ENCODE assay signal across 32 cellular contexts in the genomic region with DNA sequence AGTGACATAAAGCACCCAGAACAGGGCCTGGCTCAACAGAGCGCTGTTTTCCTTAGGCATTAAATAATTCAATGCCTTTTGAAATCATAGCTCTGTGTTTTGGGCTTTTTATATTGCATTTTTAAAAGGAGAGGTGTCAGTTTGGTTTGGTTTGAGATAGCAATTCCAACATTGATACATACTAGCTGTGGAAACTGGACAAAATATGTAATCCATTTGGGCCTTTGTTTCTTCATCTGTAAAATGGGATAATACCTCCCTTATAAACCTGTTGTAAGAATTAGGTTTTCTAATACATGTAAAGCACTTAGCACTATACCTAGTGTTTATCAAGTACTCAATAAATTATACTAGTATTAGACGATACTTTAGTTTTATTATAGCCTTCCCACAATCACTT. TPM values are rescaled to one million over a fixed set of nuclear protein-coding genes. Genes with fewer than 3 reads are reported as not detected.
A peak's percentile ranks its signal among the peaks of the same experiment; 100 is the strongest.
DNase-seq lines count a peak whose midpoint lies in the region; ATAC-seq, FAIRE-seq and TF ChIP-seq lines count a peak whose summit lies in the region.
"Had no signal": no experiment of that assay in that cellular context is flagged by ENCODE, and none has a peak within 500 bp of the region (broad histone marks: within the 10 kb centered on the region; RNA-seq: fewer than 3 reads in every experiment).

No MANE protein-coding gene starts in this region.

- intact Hi-C loops in HepG2 (cut with micrococcal nuclease; ENCODE audit: unreplicated experiment) (no loop called here), right lobe of liver (cut with DNase I) (no loop called here), K562 (cut with micrococcal nuclease) (no loop called here), ovary (cut with DNase I) (no loop called here)

- FAIRE-seq in HepG2 (lab: Jason Lieb, UNC) = no peak
- FAIRE-seq in D721Med (lab: Jason Lieb, UNC) = peak; percentile 35
- FAIRE-seq in K562 (lab: Jason Lieb, UNC) = no peak
- FAIRE-seq: A204.1, A549 had no signal

- DNase-seq in HepG2 (ENCODE audit: low spot score) (no peak), right lobe of liver (no peak), D721Med (ENCODE audit: insufficient read length, low spot score) (no peak), K562 (ENCODE audit: extremely low read depth in 1 of 4, low spot score in 3 of 4) (no peak), ovary (no peak)
- DNase-seq: 8988T; ACHN; AML-193; BE2C; C1 segment of cervical spinal cord; Caco-2; Calu3; CD4-positive, alpha-beta memory T cell; CD4-positive, alpha-beta T cell; CD4-positive, CD25-positive, alpha-beta regulatory T cell; CD8-positive, alpha-beta memory T cell; CD8-positive, alpha-beta T cell; COR-L47; DMS 273 treated with DMSO at 0.1 percent for 48 hours; DMS153; DMS53; DMS79; DMS79 treated with DMSO at 0.1 percent for 48 hours; DND-41; EL had no signal

- H3K27ac ChIP-seq in HepG2 (ENCODE audit: extremely low read length, insufficient read depth, low read length) = no peak overlapping the region
- no peak overlapping the region for H3K27ac ChIP-seq in right lobe of liver
- H3K27ac ChIP-seq in K562 (ENCODE audit: extremely low read depth, low read depth, low read length) = no peak overlapping the region
- H3K27ac ChIP-seq in ovary = no peak overlapping the region
- H3K27ac ChIP-seq: 22Rv1; A549; BLaER1; BLaER1 treated with 17β-estradiol and CSF1 and Interleukin-3, amounts not matched to agents 10 nM and 100 nM; C4-2B had no signal

- in situ Hi-C loops in HepG2 (cut with HindIII; ENCODE audit: extremely low pct_ligation_motif_present, low pct_unique_long_range_greater_than_20kb) = no loop called here
- in situ Hi-C loops in K562 (cut with MboI) = loop anchor here (5.0 kb wide), 1 partner anchor 220 kb away; no protein-coding TSS in a partner anchor

- H3K4me1 ChIP-seq in HepG2 (ENCODE audit: insufficient read depth, low read length) (peaks cover 26% of the 10 kb centered on the region), right lobe of liver (no peaks in the 10 kb centered on the region), K562 (replicated peaks in 1 of 2; ENCODE audit: control insufficient read depth in 2 of 2, insufficient read depth in 2 of 2, low read length in 2 of 2) (peaks cover 0 to 6% of the 10 kb centered on the region in 2 experiments; a peak in 1 of 5 replicates), ovary (ENCODE audit: insufficient read depth) (no peaks in the 10 kb centered on the region)
- H3K4me1 ChIP-seq: BE2C had no signal

- H3K27me3 ChIP-seq in HepG2 (ENCODE audit: control insufficient read depth in 1 of 2, insufficient read depth in 2 of 2, low read length in 2 of 2) (no peaks in the 10 kb centered on the region), right lobe of liver (no peaks in the 10 kb centered on the region), K562 (ENCODE audit: control insufficient read depth in 2 of 2, insufficient read depth in 2 of 2, low read length in 2 of 2) (no peaks in the 10 kb centered on the region), ovary (no peaks in the 10 kb centered on the region)
- H3K27me3 ChIP-seq: BE2C; BLaER1; BLaER1 treated with 17β-estradiol and CSF1 and Interleukin-3, amounts not matched to agents 10 nM and 100 nM had no signal

- ATAC-seq in HepG2 (no peak), right lobe of liver (no peak), K562 (no peak), GM18505 (IDR thresholded peaks at IDR 0.05; ENCODE audit: unreplicated experiment) (no peak)
- ATAC-seq: A549; CD8-positive, alpha-beta T cell had no signal

- H2AFZ ChIP-seq in HepG2 (ENCODE audit: low read length) (no peak overlapping the region), K562 (ENCODE audit: low read depth, low read length) (no peak overlapping the region)

- WGBS in HepG2 (ENCODE audit: low lambda C conversion rate) = 99% methylated on average over 2 of the region's 2 CpGs
- 100% methylated on average over 2 of the region's 2 CpGs for WGBS in right lobe of liver (ENCODE audit: insufficient coverage, low coverage, low lambda C conversion rate, missing lambda C conversion rate)
- 78% methylated on average over 2 of the region's 2 CpGs for WGBS in K562 (ENCODE audit: insufficient coverage, low coverage, missing lambda C conversion rate)
- WGBS in ovary, 3 donors = 86 to 91% (median 88%) methylated on average over 2 of the region's 2 CpGs

- no peak for TF ChIP-seq EP300 in HepG2 (IDR thresholded peaks at IDR 0.05; ENCODE audit: low read depth in 2 of 2, low read length in 2 of 2)
- TF ChIP-seq EP300 in HepG2 (CRISPR knock-in tag; IDR thresholded peaks at IDR 0.05; ENCODE audit: borderline replicate concordance) = no peak
- no peak for TF ChIP-seq EP300 in K562 (IDR thresholded peaks at IDR 0.05; ENCODE audit: low read length)
- TF ChIP-seq EP300 in ovary (IDR thresholded peaks at IDR 0.05) = no peak

- CTCF ChIA-PET in HepG2 (lab: Yijun Ruan, JAX; ENCODE audit: low intra/inter-chr PET ratio, low total read pairs) = no interaction called here
- CTCF ChIA-PET in K562 (lab: Yijun Ruan, JAX; ENCODE audit: low intra/inter-chr PET ratio) = no interaction called here

- peaks cover 5% of the 10 kb centered on the region for H3K9me3 ChIP-seq in HepG2 (ENCODE audit: low read length)
- H3K9me3 ChIP-seq in right lobe of liver = no peaks in the 10 kb centered on the region
- no peaks in the 10 kb centered on the region for H3K9me3 ChIP-seq in K562 (replicated peaks; ENCODE audit: control insufficient read depth, insufficient read depth, low read depth, low read length)
- no peaks in the 10 kb centered on the region for H3K9me3 ChIP-seq in ovary
- H3K9me3 ChIP-seq: BE2C, Caco-2 had no signal

- no peaks in the 10 kb centered on the region for H3K9me1 ChIP-seq in K562 (ENCODE audit: control insufficient read depth, insufficient read depth, low read length)

- TF ChIP-seq RAD21 in HepG2 (CRISPR knock-in tag; IDR thresholded peaks at IDR 0.05) = no peak
- no peak for TF ChIP-seq RAD21 in K562 (CRISPR knock-in tag; conservative IDR thresholded peaks at IDR 0.05 in 1 of 2, IDR thresholded peaks at IDR 0.05 in 1 of 2)

- H3K4me2 ChIP-seq in HepG2 (ENCODE audit: low read depth, low read length) = no peak overlapping the region
- no peak overlapping the region for H3K4me2 ChIP-seq in K562 (ENCODE audit: insufficient read depth, low read length)
- H3K4me2 ChIP-seq: A549; BLaER1; BLaER1 treated with 17β-estradiol and CSF1 and Interleukin-3, amounts not matched to agents 10 nM and 100 nM had no signal

- no peak for TF ChIP-seq POLR2A in HepG2 (IDR thresholded peaks at IDR 0.05; ENCODE audit: insufficient read depth in 1 of 2, low read depth in 2 of 2, low read length in 2 of 2)
- TF ChIP-seq POLR2A in right lobe of liver (IDR thresholded peaks at IDR 0.05) = no peak
- TF ChIP-seq POLR2A in K562 (conservative IDR thresholded peaks at IDR 0.05) = no peak
- TF ChIP-seq POLR2A in ovary (IDR thresholded peaks at IDR 0.05) = no peak
- no peak for TF ChIP-seq POLR2A in GM18505 (IDR thresholded peaks at IDR 0.05; ENCODE audit: borderline replicate concordance, extremely low read depth, insufficient read depth, insufficient read length)

- POLR2A ChIA-PET in HepG2 (lab: Yijun Ruan, JAX) (interaction anchor here (0.9 kb wide), 1 partner anchor 246 kb away, joined by 3 read pairs; a partner anchor contains a TSS), K562 (lab: Yijun Ruan, JAX) (no interaction called here)

- no peak overlapping the region for H3K9ac ChIP-seq in HepG2 (ENCODE audit: insufficient read depth, low read depth, low read length)
- no peak overlapping the region for H3K9ac ChIP-seq in K562 (ENCODE audit: insufficient read depth in 1 of 2, low read depth in 2 of 2, low read length in 2 of 2)
- H3K9ac ChIP-seq: BLaER1; BLaER1 treated with 17β-estradiol and CSF1 and Interleukin-3, amounts not matched to agents 10 nM and 100 nM had no signal

- H4K20me1 ChIP-seq in HepG2 (ENCODE audit: insufficient read depth, low read length) = no peaks in the 10 kb centered on the region
- 0 out of 2 replicates have a peak, but pooled peaks cover 8% of the 10 kb centered on the region for H4K20me1 ChIP-seq in K562 (replicated peaks; ENCODE audit: control insufficient read depth, insufficient read depth, low read length)
- H4K20me1 ChIP-seq: BLaER1; BLaER1 treated with 17β-estradiol and CSF1 and Interleukin-3, amounts not matched to agents 10 nM and 100 nM had no signal

- H3K79me2 ChIP-seq in HepG2 (ENCODE audit: insufficient read depth, low read length) (no peaks in the 10 kb centered on the region), K562 (ENCODE audit: control insufficient read depth, insufficient read depth, low read length) (no peaks in the 10 kb centered on the region)

- no peak overlapping the region for H3K4me3 ChIP-seq in HepG2 (replicated peaks in 1 of 3; ENCODE audit: insufficient read depth in 1 of 3, low read depth in 2 of 3, low read length in 3 of 3)
- H3K4me3 ChIP-seq in right lobe of liver = no peak overlapping the region
- H3K4me3 ChIP-seq in K562 = no peak overlapping the region
- no peak overlapping the region for H3K4me3 ChIP-seq in ovary
- H3K4me3 ChIP-seq: A549; BLaER1; BLaER1 treated with 17β-estradiol and CSF1 and Interleukin-3, amounts not matched to agents 10 nM and 100 nM had no signal

- H3K36me3 ChIP-seq in HepG2 (replicated peaks in 1 of 2; ENCODE audit: control insufficient read depth in 1 of 2, insufficient read depth in 2 of 2, low read length in 2 of 2) = 0 out of 5 replicates have a peak, but pooled peaks cover 0 to under 1% of the 10 kb centered on the region in 2 experiments
- no peaks in the 10 kb centered on the region for H3K36me3 ChIP-seq in right lobe of liver
- H3K36me3 ChIP-seq in K562 (ENCODE audit: control insufficient read depth, insufficient read depth, low read length) = peaks cover 10% of the 10 kb centered on the region; the same call in 1 of the 3 replicates
- no peaks in the 10 kb centered on the region for H3K36me3 ChIP-seq in ovary
- H3K36me3 ChIP-seq: BE2C; BLaER1; BLaER1 treated with 17β-estradiol and CSF1 and Interleukin-3, amounts not matched to agents 10 nM and 100 nM had no signal

- no peak for TF ChIP-seq CTCF in HepG2 (CRISPR knock-in tag; IDR thresholded peaks at IDR 0.05)
- TF ChIP-seq CTCF in right lobe of liver (IDR thresholded peaks at IDR 0.05) = no peak
- TF ChIP-seq CTCF in D721Med (IDR thresholded peaks at IDR 0.05; ENCODE audit: insufficient read depth, missing control alignments) = no peak
- TF ChIP-seq CTCF in K562 (IDR thresholded peaks at IDR 0.05 in 2 of 3, conservative IDR thresholded peaks at IDR 0.05 in 1 of 3; ENCODE audit: insufficient read depth in 2 of 3, low read depth in 1 of 3, low read length in 3 of 3) = no peak
- no peak for TF ChIP-seq CTCF in ovary (IDR thresholded peaks at IDR 0.05)

- BruUV-seq in HepG2 (replicated peaks; lab: Mats Ljungman, UMichigan) = no TSS peak
- no TSS peak for BruUV-seq in K562 (replicated peaks; lab: Mats Ljungman, UMichigan)

RNA-seq across cellular contexts. Expression of a gene that starts 8.7 kb away (rescaled TPM):
- total RNA-seq in HepG2 (2016; rRNA removed; fragmentation: Illumina TruSeq; extraction: Trizol) (76.6 and 80.1 TPM in 2 replicates), right lobe of liver (10 to 100 TPM; 23.3 to 66.4 (median 50.0) TPM), K562 (2014; rRNA removed) (33.4 and 58.5 TPM in 2 replicates), K562 (2014; rRNA removed; fragmentation: Illumina TruSeq; extraction: Trizol) (23.9 and 28.3 TPM in 2 replicates), K562 (2015; rRNA removed; fragmentation: Illumina TruSeq; extraction: Trizol) (21.9 and 23.2 TPM in 2 replicates), K562 (2021) (61.0 and 68.3 TPM in 2 replicates), ovary (10 to 100 TPM; 19.5 to 69.2 (median 62.3) TPM)
- total RNA-seq in HepG2 (2016; cell fraction: cytosol; rRNA removed; fragmentation: Illumina TruSeq; extraction: Trizol; ENCODE audit: low read depth) = 135 and 139 TPM in 2 replicates
- total RNA-seq in HepG2 (2016; cell fraction: insoluble cytoplasmic fraction; rRNA removed; fragmentation: Illumina TruSeq; extraction: Trizol) = 71.2 and 81.9 TPM in 2 replicates
- total RNA-seq in HepG2 (2016; cell fraction: membrane; rRNA removed; fragmentation: Illumina TruSeq; extraction: Trizol) = 213 and 217 TPM in 2 replicates
- total RNA-seq in HepG2 (2016; cell fraction: nucleus; rRNA removed; fragmentation: Illumina TruSeq; extraction: Trizol) = 41.7 and 48.3 TPM in 2 replicates
- polyA plus RNA-seq in HepG2 (2011; rRNA removed) (41.6 and 56.0 TPM in 2 replicates), K562 (2011; rRNA removed) (33.8 and 35.1 TPM in 2 replicates), K562 (2014; fragmentation: Illumina TruSeq; extraction: Trizol) (20.9 and 26.7 TPM in 2 replicates), K562 (2014; fragmentation: Nextera tagmentation; extraction: Ambion mirVana) (1 to 10 TPM; 8.3 to 9.7 TPM), K562 (2014; rRNA removed) (36.0 and 55.2 TPM in 2 replicates), ovary (10 to 100 TPM; 29.6 to 34.8 TPM)
- 53.2 and 57.4 TPM in 2 replicates for polyA plus RNA-seq in HepG2 (2011; cell fraction: cytosol; rRNA removed)
- polyA plus RNA-seq in HepG2 (2011; cell fraction: nucleus; rRNA removed) = 15.9 and 18.4 TPM in 2 replicates
- polyA plus RNA-seq in HepG2 (2012) = 71.3 and 87.6 TPM in 2 replicates
- 296 and 305 TPM in 2 replicates for polyA plus RNA-seq in HepG2 (2016; cell fraction: cytosol; fragmentation: Illumina TruSeq; extraction: Trizol; ENCODE audit: low read depth)
- 113 and 114 TPM in 2 replicates for polyA plus RNA-seq in HepG2 (2016; cell fraction: insoluble cytoplasmic fraction; fragmentation: Illumina TruSeq; extraction: Trizol; ENCODE audit: low read depth)
- 280 and 289 TPM in 2 replicates for polyA plus RNA-seq in HepG2 (2016; cell fraction: membrane; fragmentation: Illumina TruSeq; extraction: Trizol; ENCODE audit: low read depth)
- polyA plus RNA-seq in HepG2 (2016; cell fraction: nucleus; fragmentation: Illumina TruSeq; extraction: Trizol; ENCODE audit: insufficient read depth, low read depth) = 77.5 and 84.8 TPM in 2 replicates
- polyA minus RNA-seq in HepG2 (2011; rRNA and poly(A)+ RNA removed; ENCODE audit: low replicate concordance) = 3.1 and 9.3 TPM in 2 replicates
- 17.1 and 18.2 TPM in 2 replicates for polyA minus RNA-seq in HepG2 (2011; cell fraction: cytosol; rRNA and poly(A)+ RNA removed)
- polyA minus RNA-seq in HepG2 (2011; cell fraction: nucleus; rRNA and poly(A)+ RNA removed) = 41.3 and 46.1 TPM in 2 replicates
- total RNA-seq in K562 (2011; cell fraction: chromatin; rRNA removed; ENCODE audit: low replicate concordance) = 13.9 and 34.5 TPM in 2 replicates
- 7.4 and 7.8 TPM in 2 replicates for total RNA-seq in K562 (2011; cell fraction: nucleolus; rRNA removed)
- 17.1 and 34.4 TPM in 2 replicates for total RNA-seq in K562 (2011; cell fraction: nucleoplasm; rRNA removed)
- polyA plus RNA-seq in K562 (2011; cell fraction: cytosol; rRNA removed) = 11.7 and 19.5 TPM in 2 replicates
- 13.1 and 14.0 TPM in 2 replicates for polyA plus RNA-seq in K562 (2011; cell fraction: nucleus; rRNA removed)
- 29.8 and 40.1 TPM in 2 replicates for polyA plus RNA-seq in K562 (2012)
- polyA minus RNA-seq in K562 (2011; rRNA and poly(A)+ RNA removed) = 13.8 and 18.0 TPM in 2 replicates
- 7.9 and 8.5 TPM in 2 replicates for polyA minus RNA-seq in K562 (2011; cell fraction: cytosol; rRNA and poly(A)+ RNA removed)
- polyA minus RNA-seq in K562 (2011; cell fraction: nucleus; rRNA and poly(A)+ RNA removed) = 10.8 and 11.4 TPM in 2 replicates
